In the genomic region with DNA sequence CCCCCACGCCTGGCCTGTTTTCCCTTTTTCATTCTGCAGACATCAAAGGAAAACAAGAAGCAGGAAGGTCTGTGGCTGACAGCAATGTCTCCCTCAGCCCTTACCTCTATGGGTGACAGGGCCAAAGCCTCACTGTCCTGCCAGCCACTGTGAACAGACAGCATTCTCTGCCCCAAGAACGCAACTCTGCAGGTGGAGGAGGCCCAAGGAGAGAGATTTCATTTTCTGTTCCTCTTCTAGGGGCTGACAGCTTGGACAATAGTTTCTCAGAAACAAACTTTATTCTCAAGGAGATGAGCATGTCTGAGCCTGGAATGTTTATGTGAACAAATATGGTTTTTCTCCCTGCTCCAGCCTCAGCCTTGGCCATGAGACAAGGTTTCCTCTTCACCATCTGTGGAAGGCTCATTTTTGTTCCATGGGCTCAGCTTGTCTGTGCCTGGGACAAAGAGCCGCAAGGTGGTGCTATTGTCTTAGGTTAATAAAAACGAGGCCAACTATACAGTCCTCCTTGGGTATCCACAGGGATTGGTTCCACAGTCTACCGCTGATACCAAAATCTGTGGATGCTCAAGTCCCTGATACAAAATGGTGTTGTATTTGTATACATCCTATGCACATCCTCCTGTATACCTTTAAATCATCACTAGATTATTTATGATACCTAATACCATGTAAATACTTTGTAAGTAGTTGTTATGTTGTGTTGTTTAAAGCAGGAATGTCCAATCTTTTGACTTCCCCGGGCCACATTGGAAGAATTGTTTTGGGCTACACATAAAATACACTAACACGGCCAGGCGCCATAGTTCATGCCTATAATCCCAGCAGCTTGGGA, we compare ENCODE assay signal across 8 cellular contexts. TPM values are rescaled to one million over a fixed set of nuclear protein-coding genes. Genes with fewer than 3 reads are reported as not detected.
DNase-seq lines count a peak whose midpoint lies in the region; ATAC-seq, FAIRE-seq and TF ChIP-seq lines count a peak whose summit lies in the region.

No MANE protein-coding gene starts in this region.

- H3K4me2 ChIP-seq in KMS-11: no peak overlapping the region

- H3K9ac ChIP-seq in KMS-11: no peak overlapping the region

- no peaks in the 10 kb centered on the region for H3K36me3 ChIP-seq in KMS-11 (ENCODE audit: insufficient read depth)

- no peaks in the 10 kb centered on the region for H3K79me2 ChIP-seq in KMS-11 (ENCODE audit: insufficient read depth, low read depth)

- TF ChIP-seq CTCF in KMS-11 (conservative IDR thresholded peaks at IDR 0.05; ENCODE audit: low read depth, low read length): peak; percentile 72
- TF ChIP-seq CTCF in astrocyte of the spinal cord (IDR thresholded peaks at IDR 0.05; ENCODE audit: low read depth, low read length): peak; percentile 78

- H3K27ac ChIP-seq in KMS-11: no peak overlapping the region

- H3K27me3 ChIP-seq in KMS-11 (ENCODE audit: insufficient read depth, low read depth): no peaks in the 10 kb centered on the region

- no peak overlapping the region for H2AFZ ChIP-seq in KMS-11 (ENCODE audit: low read depth)

- in situ Hi-C loops in astrocyte of the spinal cord (cut with HindIII; ENCODE audit: low sequenced_read_pairs): no loop called here

- ATAC-seq in HG03139 (IDR thresholded peaks at IDR 0.05; ENCODE audit: unreplicated experiment) (no peak), GM19324 (IDR thresholded peaks at IDR 0.05; ENCODE audit: low FRiP score, unreplicated experiment) (no peak)

- DNase-seq in Daoy (ENCODE audit: low read depth) (peak; percentile 53), SHP77 (lab: John Stamatoyannopoulos, UW) (peak; percentile 54 to 70), astrocyte of the spinal cord (ENCODE audit: low read depth, low spot score) (peak; percentile 56)
- DNase-seq in stimulated activated CD4-positive, alpha-beta T cell treated with anti-CD3 and anti-CD28 coated beads, Interleukin-2, amount 100 ng/mL, for 4 hours (ENCODE audit: low read depth): peak; percentile 18

- H4K20me1 ChIP-seq in KMS-11 (ENCODE audit: insufficient read depth): no peaks in the 10 kb centered on the region

- FAIRE-seq in islet of Langerhans (lab: Jason Lieb, UNC): peak; percentile 60

- no peaks in the 10 kb centered on the region for H3K4me1 ChIP-seq in KMS-11 (ENCODE audit: low read depth, poor library complexity, severe bottlenecking)

- H3K4me3 ChIP-seq in KMS-11 (IDR thresholded peaks at IDR 0.05; ENCODE audit: insufficient read depth, low read depth, low read length): no peak overlapping the region
- H3K4me3 ChIP-seq in astrocyte of the spinal cord (ENCODE audit: low read depth, low read length): no peak overlapping the region

RNA-seq across cellular contexts. Expression of gene PIWIL3, which starts 5.8 kb away (rescaled TPM):
- total RNA-seq in Daoy (2014; rRNA removed; shearing (Covaris generic)): not detected in 2 replicates

RNA-seq across cellular contexts. Expression of gene SGSM1, which starts 37.3 kb away (rescaled TPM):
- total RNA-seq in Daoy (2014; rRNA removed; shearing (Covaris generic)): 0.12 TPM in 1 of 2 replicates, not detected in the other
